Comparison of ENCODE assay signal across 2 cellular contexts in the genomic region with DNA sequence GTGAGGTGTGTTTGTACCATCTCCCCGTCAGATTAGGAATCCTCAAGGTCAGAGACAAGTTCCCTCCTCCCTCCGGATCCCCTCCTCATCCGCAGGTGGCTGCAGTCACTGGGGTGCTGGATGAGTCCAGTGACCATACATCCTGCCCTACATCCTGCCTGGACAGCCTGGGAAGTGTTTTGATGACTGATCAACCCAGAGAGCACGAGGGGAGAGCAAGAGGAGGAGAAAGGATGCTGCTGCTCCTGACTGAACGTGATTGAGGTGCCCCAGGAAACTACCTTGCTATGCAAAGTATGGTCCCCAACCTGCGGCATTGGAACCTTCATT.
TF ChIP-seq lines count a peak whose summit lies in the region.

No MANE protein-coding gene starts in this region.

TF ChIP-seq in WTC11, 78 proteins besides CTCF, POLR2A, EP300 and RAD21 (continues in another document):
- TF ChIP-seq, protein P1, sequence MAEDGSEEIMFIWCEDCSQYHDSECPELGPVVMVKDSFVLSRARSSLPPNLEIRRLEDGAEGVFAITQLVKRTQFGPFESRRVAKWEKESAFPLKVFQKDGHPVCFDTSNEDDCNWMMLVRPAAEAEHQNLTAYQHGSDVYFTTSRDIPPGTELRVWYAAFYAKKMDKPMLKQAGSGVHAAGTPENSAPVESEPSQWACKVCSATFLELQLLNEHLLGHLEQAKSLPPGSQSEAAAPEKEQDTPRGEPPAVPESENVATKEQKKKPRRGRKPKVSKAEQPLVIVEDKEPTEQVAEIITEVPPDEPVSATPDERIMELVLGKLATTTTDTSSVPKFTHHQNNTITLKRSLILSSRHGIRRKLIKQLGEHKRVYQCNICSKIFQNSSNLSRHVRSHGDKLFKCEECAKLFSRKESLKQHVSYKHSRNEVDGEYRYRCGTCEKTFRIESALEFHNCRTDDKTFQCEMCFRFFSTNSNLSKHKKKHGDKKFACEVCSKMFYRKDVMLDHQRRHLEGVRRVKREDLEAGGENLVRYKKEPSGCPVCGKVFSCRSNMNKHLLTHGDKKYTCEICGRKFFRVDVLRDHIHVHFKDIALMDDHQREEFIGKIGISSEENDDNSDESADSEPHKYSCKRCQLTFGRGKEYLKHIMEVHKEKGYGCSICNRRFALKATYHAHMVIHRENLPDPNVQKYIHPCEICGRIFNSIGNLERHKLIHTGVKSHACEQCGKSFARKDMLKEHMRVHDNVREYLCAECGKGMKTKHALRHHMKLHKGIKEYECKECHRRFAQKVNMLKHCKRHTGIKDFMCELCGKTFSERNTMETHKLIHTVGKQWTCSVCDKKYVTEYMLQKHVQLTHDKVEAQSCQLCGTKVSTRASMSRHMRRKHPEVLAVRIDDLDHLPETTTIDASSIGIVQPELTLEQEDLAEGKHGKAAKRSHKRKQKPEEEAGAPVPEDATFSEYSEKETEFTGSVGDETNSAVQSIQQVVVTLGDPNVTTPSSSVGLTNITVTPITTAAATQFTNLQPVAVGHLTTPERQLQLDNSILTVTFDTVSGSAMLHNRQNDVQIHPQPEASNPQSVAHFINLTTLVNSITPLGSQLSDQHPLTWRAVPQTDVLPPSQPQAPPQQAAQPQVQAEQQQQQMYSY (CRISPR knock-in tag; IDR thresholded peaks at IDR 0.05), result no peak
- TF ChIP-seq, protein P2, sequence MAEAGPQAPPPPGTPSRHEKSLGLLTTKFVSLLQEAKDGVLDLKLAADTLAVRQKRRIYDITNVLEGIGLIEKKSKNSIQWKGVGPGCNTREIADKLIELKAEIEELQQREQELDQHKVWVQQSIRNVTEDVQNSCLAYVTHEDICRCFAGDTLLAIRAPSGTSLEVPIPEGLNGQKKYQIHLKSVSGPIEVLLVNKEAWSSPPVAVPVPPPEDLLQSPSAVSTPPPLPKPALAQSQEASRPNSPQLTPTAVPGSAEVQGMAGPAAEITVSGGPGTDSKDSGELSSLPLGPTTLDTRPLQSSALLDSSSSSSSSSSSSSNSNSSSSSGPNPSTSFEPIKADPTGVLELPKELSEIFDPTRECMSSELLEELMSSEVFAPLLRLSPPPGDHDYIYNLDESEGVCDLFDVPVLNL (CRISPR knock-in tag; IDR thresholded peaks at IDR 0.05; ENCODE audit: borderline replicate concordance, low read depth), result no peak
- TF ChIP-seq MYBL2 (CRISPR knock-in tag; IDR thresholded peaks at IDR 0.05), result no peak
- TF ChIP-seq ZNF396 (CRISPR knock-in tag; IDR thresholded peaks at IDR 0.05; ENCODE audit: borderline replicate concordance), result no peak
- no peak for TF ChIP-seq NFE2L1 (CRISPR knock-in tag; IDR thresholded peaks at IDR 0.05)
- TF ChIP-seq, protein P3, sequence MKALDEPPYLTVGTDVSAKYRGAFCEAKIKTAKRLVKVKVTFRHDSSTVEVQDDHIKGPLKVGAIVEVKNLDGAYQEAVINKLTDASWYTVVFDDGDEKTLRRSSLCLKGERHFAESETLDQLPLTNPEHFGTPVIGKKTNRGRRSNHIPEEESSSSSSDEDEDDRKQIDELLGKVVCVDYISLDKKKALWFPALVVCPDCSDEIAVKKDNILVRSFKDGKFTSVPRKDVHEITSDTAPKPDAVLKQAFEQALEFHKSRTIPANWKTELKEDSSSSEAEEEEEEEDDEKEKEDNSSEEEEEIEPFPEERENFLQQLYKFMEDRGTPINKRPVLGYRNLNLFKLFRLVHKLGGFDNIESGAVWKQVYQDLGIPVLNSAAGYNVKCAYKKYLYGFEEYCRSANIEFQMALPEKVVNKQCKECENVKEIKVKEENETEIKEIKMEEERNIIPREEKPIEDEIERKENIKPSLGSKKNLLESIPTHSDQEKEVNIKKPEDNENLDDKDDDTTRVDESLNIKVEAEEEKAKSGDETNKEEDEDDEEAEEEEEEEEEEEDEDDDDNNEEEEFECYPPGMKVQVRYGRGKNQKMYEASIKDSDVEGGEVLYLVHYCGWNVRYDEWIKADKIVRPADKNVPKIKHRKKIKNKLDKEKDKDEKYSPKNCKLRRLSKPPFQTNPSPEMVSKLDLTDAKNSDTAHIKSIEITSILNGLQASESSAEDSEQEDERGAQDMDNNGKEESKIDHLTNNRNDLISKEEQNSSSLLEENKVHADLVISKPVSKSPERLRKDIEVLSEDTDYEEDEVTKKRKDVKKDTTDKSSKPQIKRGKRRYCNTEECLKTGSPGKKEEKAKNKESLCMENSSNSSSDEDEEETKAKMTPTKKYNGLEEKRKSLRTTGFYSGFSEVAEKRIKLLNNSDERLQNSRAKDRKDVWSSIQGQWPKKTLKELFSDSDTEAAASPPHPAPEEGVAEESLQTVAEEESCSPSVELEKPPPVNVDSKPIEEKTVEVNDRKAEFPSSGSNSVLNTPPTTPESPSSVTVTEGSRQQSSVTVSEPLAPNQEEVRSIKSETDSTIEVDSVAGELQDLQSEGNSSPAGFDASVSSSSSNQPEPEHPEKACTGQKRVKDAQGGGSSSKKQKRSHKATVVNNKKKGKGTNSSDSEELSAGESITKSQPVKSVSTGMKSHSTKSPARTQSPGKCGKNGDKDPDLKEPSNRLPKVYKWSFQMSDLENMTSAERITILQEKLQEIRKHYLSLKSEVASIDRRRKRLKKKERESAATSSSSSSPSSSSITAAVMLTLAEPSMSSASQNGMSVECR (CRISPR knock-in tag; IDR thresholded peaks at IDR 0.05; ENCODE audit: borderline replicate concordance), result no peak
- no peak for TF ChIP-seq OVOL2 (CRISPR knock-in tag; IDR thresholded peaks at IDR 0.05; ENCODE audit: borderline replicate concordance)
- TF ChIP-seq, protein P4, sequence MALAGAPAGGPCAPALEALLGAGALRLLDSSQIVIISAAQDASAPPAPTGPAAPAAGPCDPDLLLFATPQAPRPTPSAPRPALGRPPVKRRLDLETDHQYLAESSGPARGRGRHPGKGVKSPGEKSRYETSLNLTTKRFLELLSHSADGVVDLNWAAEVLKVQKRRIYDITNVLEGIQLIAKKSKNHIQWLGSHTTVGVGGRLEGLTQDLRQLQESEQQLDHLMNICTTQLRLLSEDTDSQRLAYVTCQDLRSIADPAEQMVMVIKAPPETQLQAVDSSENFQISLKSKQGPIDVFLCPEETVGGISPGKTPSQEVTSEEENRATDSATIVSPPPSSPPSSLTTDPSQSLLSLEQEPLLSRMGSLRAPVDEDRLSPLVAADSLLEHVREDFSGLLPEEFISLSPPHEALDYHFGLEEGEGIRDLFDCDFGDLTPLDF (CRISPR knock-in tag; IDR thresholded peaks at IDR 0.05), result no peak
- no peak for TF ChIP-seq ZNF121 (CRISPR knock-in tag; IDR thresholded peaks at IDR 0.05)
- TF ChIP-seq ESRRA (CRISPR knock-in tag; IDR thresholded peaks at IDR 0.05; ENCODE audit: borderline replicate concordance), result no peak
- TF ChIP-seq NR2C2 (CRISPR knock-in tag; IDR thresholded peaks at IDR 0.05), result no peak
- no peak for TF ChIP-seq MXD4 (CRISPR knock-in tag; IDR thresholded peaks at IDR 0.05; ENCODE audit: borderline replicate concordance)
- no peak for TF ChIP-seq JUN (CRISPR knock-in tag; IDR thresholded peaks at IDR 0.05)
- TF ChIP-seq ZNF671 (CRISPR knock-in tag; IDR thresholded peaks at IDR 0.05), result no peak
- TF ChIP-seq, protein P5, sequence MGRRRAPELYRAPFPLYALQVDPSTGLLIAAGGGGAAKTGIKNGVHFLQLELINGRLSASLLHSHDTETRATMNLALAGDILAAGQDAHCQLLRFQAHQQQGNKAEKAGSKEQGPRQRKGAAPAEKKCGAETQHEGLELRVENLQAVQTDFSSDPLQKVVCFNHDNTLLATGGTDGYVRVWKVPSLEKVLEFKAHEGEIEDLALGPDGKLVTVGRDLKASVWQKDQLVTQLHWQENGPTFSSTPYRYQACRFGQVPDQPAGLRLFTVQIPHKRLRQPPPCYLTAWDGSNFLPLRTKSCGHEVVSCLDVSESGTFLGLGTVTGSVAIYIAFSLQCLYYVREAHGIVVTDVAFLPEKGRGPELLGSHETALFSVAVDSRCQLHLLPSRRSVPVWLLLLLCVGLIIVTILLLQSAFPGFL (CRISPR knock-in tag; IDR thresholded peaks at IDR 0.05; ENCODE audit: borderline replicate concordance), result no peak

TF ChIP-seq in HepG2, 621 proteins besides CTCF, POLR2A, EP300 and RAD21 (continued from another document):
- TF ChIP-seq, protein P6, sequence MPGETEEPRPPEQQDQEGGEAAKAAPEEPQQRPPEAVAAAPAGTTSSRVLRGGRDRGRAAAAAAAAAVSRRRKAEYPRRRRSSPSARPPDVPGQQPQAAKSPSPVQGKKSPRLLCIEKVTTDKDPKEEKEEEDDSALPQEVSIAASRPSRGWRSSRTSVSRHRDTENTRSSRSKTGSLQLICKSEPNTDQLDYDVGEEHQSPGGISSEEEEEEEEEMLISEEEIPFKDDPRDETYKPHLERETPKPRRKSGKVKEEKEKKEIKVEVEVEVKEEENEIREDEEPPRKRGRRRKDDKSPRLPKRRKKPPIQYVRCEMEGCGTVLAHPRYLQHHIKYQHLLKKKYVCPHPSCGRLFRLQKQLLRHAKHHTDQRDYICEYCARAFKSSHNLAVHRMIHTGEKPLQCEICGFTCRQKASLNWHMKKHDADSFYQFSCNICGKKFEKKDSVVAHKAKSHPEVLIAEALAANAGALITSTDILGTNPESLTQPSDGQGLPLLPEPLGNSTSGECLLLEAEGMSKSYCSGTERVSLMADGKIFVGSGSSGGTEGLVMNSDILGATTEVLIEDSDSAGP (CRISPR knock-in tag; IDR thresholded peaks at IDR 0.05; ENCODE audit: borderline replicate concordance), result 0 out of 2 replicates have a peak, but pooled peaks have one; percentile 0
